ENCODE assay signal across 8 cellular contexts in genomic region chrX:46758163-46758955, GRCh38. TPM values are rescaled to one million over a fixed set of nuclear protein-coding genes. Genes with fewer than 3 reads are reported as not detected.
DNase-seq lines count a peak whose midpoint lies in the region; ATAC-seq and TF ChIP-seq lines count a peak whose summit lies in the region.

No MANE protein-coding gene starts in this region.

- H3K4me3 ChIP-seq in BJ (ENCODE audit: low read depth, low read length) (peak overlapping the region; percentile 68), epithelial cell of esophagus (ENCODE audit: low read length) (peak overlapping the region; percentile 50)

- H3K27me3 Mint-ChIP-seq in nephron progenitor cell (ENCODE audit: low read depth, poor library complexity): peaks cover 41% of the 10 kb centered on the region

- CTCF ChIA-PET in BJ (lab: Yijun Ruan, JAX): interaction anchor here (0.9 to 4.4 kb wide), 5 partner anchors 8 to 333 kb away, joined by 3 to 54 read pairs (median 4); no protein-coding TSS in a partner anchor

- peaks cover 66% of the 10 kb centered on the region for H3K9me3 Mint-ChIP-seq in nephron progenitor cell

- POLR2A ChIA-PET in BJ (lab: Charles Lee): no interaction called here

- DNase-seq in BJ (ENCODE audit: low read depth) (no peak), epithelial cell of esophagus (ENCODE audit: low read depth) (peak; percentile 32), nephron progenitor cell (no peak), Ammon's horn (ENCODE audit: low spot score) (no peak), HuH-7 (ENCODE audit: low spot score) (no peak)
- peak; percentile 10 to 20 for DNase-seq in activated CD4-positive, alpha-beta T cell treated with anti-CD3 and anti-CD28 coated beads for 4 hours

- peak; percentile 21 for ATAC-seq in GM19438 (IDR thresholded peaks at IDR 0.05; ENCODE audit: low read depth, unreplicated experiment)
- peak; percentile 14 for ATAC-seq in HG03520 (IDR thresholded peaks at IDR 0.05; ENCODE audit: unreplicated experiment)

- peaks cover 4% of the 10 kb centered on the region for H3K4me1 Mint-ChIP-seq in nephron progenitor cell

- no peak overlapping the region for H3K27ac Mint-ChIP-seq in nephron progenitor cell

- H3K36me3 ChIP-seq in BJ (ENCODE audit: control insufficient read depth, insufficient read depth, low read length): no peaks in the 10 kb centered on the region

- H3K4me3 Mint-ChIP-seq in nephron progenitor cell: peak overlapping the region; percentile 87

- no peaks in the 10 kb centered on the region for H3K27me3 ChIP-seq in BJ (ENCODE audit: control insufficient read depth, insufficient read depth, low read length)

- H3K36me3 Mint-ChIP-seq in nephron progenitor cell (ENCODE audit: low read depth): no peaks in the 10 kb centered on the region

- TF ChIP-seq CTCF in BJ (IDR thresholded peaks at IDR 0.05; ENCODE audit: insufficient read depth, low read depth, low read length) (no peak), epithelial cell of esophagus (IDR thresholded peaks at IDR 0.05; ENCODE audit: insufficient read depth, low read depth, low read length, missing control alignments) (no peak), nephron progenitor cell (IDR thresholded peaks at IDR 0.05) (no peak)

RNA-seq across cellular contexts. Expression of gene SLC9A7, which starts 0.6 kb away (rescaled TPM):
- 21.5 and 21.6 TPM in 2 replicates for polyA plus RNA-seq in BJ (2011; rRNA removed)
- 44.1 and 78.6 TPM in 2 replicates for polyA minus RNA-seq in BJ (2011; rRNA and poly(A)+ RNA removed)

Comparison
In these comparisons a context has a peak if more than half of its experiments do, and no peak if none do; other contexts are left out.
1. DNase-seq: peak in activated CD4-positive, alpha-beta T cell treated with anti-CD3 and anti-CD28 coated beads for 4 hours (2 of 2) and epithelial cell of esophagus (single experiment); none in BJ (single experiment), nephron progenitor cell (single experiment), Ammon's horn (single experiment) and HuH-7 (single experiment).